Comparison of ENCODE assay signal across 23 cellular contexts in the genomic region with DNA sequence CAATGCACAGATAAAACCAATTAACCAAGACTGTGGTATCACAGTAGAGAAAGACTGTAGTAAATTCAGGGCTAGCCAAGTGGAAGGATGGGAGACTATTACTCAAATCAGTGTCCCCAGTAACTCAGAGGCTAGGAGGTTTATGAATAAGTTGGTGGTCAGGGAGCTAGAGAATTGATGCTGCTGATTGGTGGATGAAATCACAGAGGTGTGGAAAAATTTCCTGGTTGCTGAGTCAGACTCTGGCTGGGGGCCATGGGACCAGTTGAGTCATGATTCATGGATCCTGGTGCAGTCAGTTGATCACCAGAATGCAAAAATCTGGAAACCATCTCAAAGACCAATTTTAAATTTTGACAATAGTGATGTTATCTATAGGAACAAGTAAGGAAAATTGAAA.
DNase-seq lines count a peak whose midpoint lies in the region; ATAC-seq and TF ChIP-seq lines count a peak whose summit lies in the region.
"Had no signal": no experiment of that assay in that cellular context is flagged by ENCODE, and none has a peak within 500 bp of the region (broad histone marks: within the 10 kb centered on the region; RNA-seq: fewer than 3 reads in every experiment).

No MANE protein-coding gene starts in this region.

- no peaks in the 10 kb centered on the region for H3K79me2 ChIP-seq in PC-3 (ENCODE audit: low read length)
- no peaks in the 10 kb centered on the region for H3K79me2 ChIP-seq in mammary epithelial cell (ENCODE audit: insufficient read depth, low read length)

- H3F3A ChIP-seq in PC-3 (ENCODE audit: low read length, unreplicated experiment), result no peaks in the 10 kb centered on the region

- in situ Hi-C loops in mammary epithelial cell (cut with MboI; ENCODE audit: low sequenced_read_pairs in 2 of 2), result no loop called here

- CTCF ChIA-PET in PC-3 (lab: Charles Lee) (no interaction called here), mammary epithelial cell (lab: Charles Lee; ENCODE audit: low non-redundant PET) (no interaction called here)

- no peaks in the 10 kb centered on the region for H3K9me2 ChIP-seq in PC-3 (replicated peaks; ENCODE audit: low read length)

- ATAC-seq in PC-3 (no peak), GM21576 (IDR thresholded peaks at IDR 0.05; ENCODE audit: unreplicated experiment) (no peak)
- ATAC-seq: left colon; Panc1; stimulated activated effector memory CD8-positive, alpha-beta T cell treated with anti-CD3 and anti-CD28 coated beads, Interleukin-12 subunit alpha, Interleukin-12 subunit beta, amount 100 ng/mL, for 72 hours had no signal

- BruUV-seq in PC-3 (replicated peaks; lab: Mats Ljungman, UMichigan), result no TSS peak
- no TSS peak for BruUV-seq in mammary epithelial cell (replicated peaks; lab: Mats Ljungman, UMichigan)

- dilution Hi-C loops in mammary epithelial cell (cut with HindIII; ENCODE audit: low sequenced_read_pairs), result no loop called here

- H3K4me2 ChIP-seq in PC-3 (ENCODE audit: low read length), result no peak overlapping the region
- no peak overlapping the region for H3K4me2 ChIP-seq in mammary epithelial cell (ENCODE audit: insufficient read depth, low read depth, low read length)

- H3K9me3 ChIP-seq in PC-3 (ENCODE audit: low read length), result no peaks in the 10 kb centered on the region
- peaks cover 12% of the 10 kb centered on the region for H3K9me3 ChIP-seq in mammary epithelial cell (replicated peaks; ENCODE audit: insufficient read depth, low read length)
- H3K9me3 ChIP-seq: thoracic aorta had no signal

- H3K27ac ChIP-seq in PC-3 (ENCODE audit: low read length) (no peak overlapping the region), mammary epithelial cell (ENCODE audit: insufficient read depth, low read depth, low read length) (no peak overlapping the region)
- H3K27ac ChIP-seq: cardiac muscle cell, sigmoid colon, thoracic aorta had no signal

- no peak overlapping the region for H2AFZ ChIP-seq in PC-3 (ENCODE audit: low read length)
- H2AFZ ChIP-seq in mammary epithelial cell (ENCODE audit: low read depth, low read length), result no peak overlapping the region

- H4K20me1 ChIP-seq in PC-3 (ENCODE audit: low read length) (no peaks in the 10 kb centered on the region), mammary epithelial cell (ENCODE audit: insufficient read depth, low read length) (no peaks in the 10 kb centered on the region)

- POLR2A ChIA-PET in PC-3 (lab: Charles Lee; ENCODE audit: unreplicated experiment), result no interaction called here

- no peak for TF ChIP-seq CTCF in AG10803 (conservative IDR thresholded peaks at IDR 0.05; ENCODE audit: low read length)
- no peak for TF ChIP-seq CTCF in PC-3 (conservative IDR thresholded peaks at IDR 0.05; ENCODE audit: low read depth, low read length)
- TF ChIP-seq CTCF in mammary epithelial cell (conservative IDR thresholded peaks at IDR 0.05 in 1 of 2, IDR thresholded peaks at IDR 0.05 in 1 of 2; ENCODE audit: extremely low read depth in 1 of 2, insufficient read depth in 1 of 2, low read depth in 1 of 2, low read length in 2 of 2), result no peak

- no peak overlapping the region for H3K9ac ChIP-seq in PC-3 (ENCODE audit: low read length)
- no peak overlapping the region for H3K9ac ChIP-seq in mammary epithelial cell (ENCODE audit: insufficient read depth, low read length)

- intact Hi-C loops in PC-3 (cut with micrococcal nuclease) (no loop called here), mammary epithelial cell (cut with micrococcal nuclease) (no loop called here)

- no peak overlapping the region for H3K4me3 ChIP-seq in AG10803 (ENCODE audit: low read length)
- no peak overlapping the region for H3K4me3 ChIP-seq in PC-3 (ENCODE audit: low read length)
- H3K4me3 ChIP-seq in mammary epithelial cell (replicated peaks in 1 of 3; ENCODE audit: insufficient read depth in 1 of 3, low read depth in 2 of 3, low read length in 3 of 3), result no peak overlapping the region
- H3K4me3 ChIP-seq: cardiac muscle cell, sigmoid colon, thoracic aorta had no signal

- no peaks in the 10 kb centered on the region for H3K4me1 ChIP-seq in PC-3 (ENCODE audit: insufficient read depth, low read length)
- no peaks in the 10 kb centered on the region for H3K4me1 ChIP-seq in mammary epithelial cell (ENCODE audit: insufficient read depth, low read length)
- H3K4me1 ChIP-seq: sigmoid colon had no signal

- H3K27me3 ChIP-seq in PC-3 (ENCODE audit: low read length) (no peaks in the 10 kb centered on the region), mammary epithelial cell (ENCODE audit: insufficient read depth, low read length) (no peaks in the 10 kb centered on the region)
- H3K27me3 ChIP-seq: cardiac muscle cell, sigmoid colon had no signal

- H3K36me3 ChIP-seq in PC-3 (ENCODE audit: low read depth, low read length) (no peaks in the 10 kb centered on the region), mammary epithelial cell (ENCODE audit: insufficient read depth, low read length) (no peaks in the 10 kb centered on the region)
- H3K36me3 ChIP-seq: cardiac muscle cell, sigmoid colon, thoracic aorta had no signal

- DNase-seq in AG10803 (ENCODE audit: low read depth) (peak; percentile 28), PC-3 (peak; percentile 54), mammary epithelial cell (peak; percentile 2), iris pigment epithelial cell (ENCODE audit: low read depth) (peak; percentile 26), cortex of kidney (lab: John Stamatoyannopoulos, UW) (no peak), GDM1 (lab: John Stamatoyannopoulos, UW) (no peak)
- DNase-seq in activated CD4-positive, CD25-positive, alpha-beta regulatory T cell treated with anti-CD3 and anti-CD28 coated beads, Interleukin-2, amount 50 U/mL, for 72 hours, result no peak
- DNase-seq: activated CD4-positive, alpha-beta T cell treated with anti-CD3 and anti-CD28 coated beads for 1 hour; activated CD8-positive, alpha-beta memory T cell treated with anti-CD3 and anti-CD28 coated beads for 24 hours; activated naive CD8-positive, alpha-beta T cell treated with anti-CD3 and anti-CD28 coated beads, Interleukin-2, amount 10 ng/mL, durations not matched to agents 7 days and 5 days; dermis blood vessel endothelial cell; Kasumi-1; left colon; midbrain; NCI-H1105 treated with DMSO at 0.1 percent for 48 hours; NCI-H2081; nephron progenitor cell; sigmoid colon had no signal

Comparison
In these comparisons a context has a peak if more than half of its experiments do, and no peak if none do; other contexts are left out.
1. DNase-seq: peak in AG10803 (single experiment), PC-3 (single experiment), mammary epithelial cell (single experiment) and iris pigment epithelial cell (single experiment); none in cortex of kidney (single experiment), activated CD4-positive, CD25-positive, alpha-beta regulatory T cell treated with anti-CD3 and anti-CD28 coated beads, Interleukin-2, amount 50 U/mL, for 72 hours (single experiment) and GDM1 (single experiment).